In genomic region chr5:129094924-129095797, GRCh38 we compare ENCODE assay signal across 1 cellular context.
A peak's percentile ranks its signal among the peaks of the same experiment; 100 is the strongest.
TF ChIP-seq lines count a peak whose summit lies in the region.

No MANE protein-coding gene starts in this region.

TF ChIP-seq in HepG2, 621 proteins besides CTCF, POLR2A, EP300 and RAD21 (continued from another document and continues in another):
- peak; percentile 74; the same call in 1 of the 2 replicates for TF ChIP-seq IRF2 (CRISPR knock-in tag; IDR thresholded peaks at IDR 0.05)
- peak; percentile 93 for TF ChIP-seq ZNF333 (CRISPR knock-in tag; IDR thresholded peaks at IDR 0.05; ENCODE audit: borderline replicate concordance)
- TF ChIP-seq ZNF44 (CRISPR knock-in tag; IDR thresholded peaks at IDR 0.05): peak; percentile 83; the same call in 1 of the 2 replicates
- TF ChIP-seq ZBTB38 (CRISPR knock-in tag; IDR thresholded peaks at IDR 0.05): peak; percentile 68
- TF ChIP-seq NCOR1 (IDR thresholded peaks at IDR 0.05; ENCODE audit: borderline replicate concordance, low read length): peak; percentile 88
- peak; percentile 90; the same call in 1 of the 2 replicates for TF ChIP-seq ZNF704 (CRISPR knock-in tag; IDR thresholded peaks at IDR 0.05; ENCODE audit: borderline replicate concordance)
- TF ChIP-seq SIN3B (IDR thresholded peaks at IDR 0.05; ENCODE audit: low read length): no peak
- TF ChIP-seq SNAPC4 (CRISPR knock-in tag; IDR thresholded peaks at IDR 0.05): peak; percentile 92
- TF ChIP-seq LRRFIP1 (CRISPR knock-in tag; conservative IDR thresholded peaks at IDR 0.05): no peak
- peak; percentile 65 for TF ChIP-seq RARA (CRISPR knock-in tag; IDR thresholded peaks at IDR 0.05)
- peak; percentile 58; the same call in 1 of the 2 replicates for TF ChIP-seq MAZ (IDR thresholded peaks at IDR 0.05; ENCODE audit: borderline replicate concordance, low read depth, low read length)
- peak; percentile 41; the same call in 1 of the 2 replicates for TF ChIP-seq MAZ (CRISPR knock-in tag; IDR thresholded peaks at IDR 0.05; ENCODE audit: low read depth)
- no peak for TF ChIP-seq AKNA (CRISPR knock-in tag; IDR thresholded peaks at IDR 0.05; ENCODE audit: borderline replicate concordance)
- TF ChIP-seq BHLHE40 (IDR thresholded peaks at IDR 0.05; ENCODE audit: low read length): no peak
- no peak for TF ChIP-seq ZNF740 (CRISPR knock-in tag; IDR thresholded peaks at IDR 0.05)
- TF ChIP-seq SALL1 (CRISPR knock-in tag; IDR thresholded peaks at IDR 0.05): peak; percentile 93
- 0 out of 2 replicates have a peak, but pooled peaks have one; percentile 62 for TF ChIP-seq ZNF747 (CRISPR knock-in tag; IDR thresholded peaks at IDR 0.05; ENCODE audit: borderline replicate concordance)
- no peak; the same call in 1 of the 2 replicates for TF ChIP-seq SMAD1 (CRISPR knock-in tag; IDR thresholded peaks at IDR 0.05; ENCODE audit: borderline replicate concordance, low read depth)
- peak; percentile 33 for TF ChIP-seq SRSF1 (optimal IDR thresholded peaks at IDR 0.05; ENCODE audit: low read depth, low read length)
- TF ChIP-seq ARID4A (CRISPR knock-in tag; IDR thresholded peaks at IDR 0.05; ENCODE audit: borderline replicate concordance): peak; percentile 97
- TF ChIP-seq ZSCAN12 (CRISPR knock-in tag; IDR thresholded peaks at IDR 0.05): no peak; the same call in 1 of the 2 replicates
- peak; percentile 76; the same call in 1 of the 2 replicates for TF ChIP-seq IRF9 (CRISPR knock-in tag; IDR thresholded peaks at IDR 0.05; ENCODE audit: borderline replicate concordance)
- TF ChIP-seq ZNF7 (CRISPR knock-in tag; IDR thresholded peaks at IDR 0.05): no peak
- TF ChIP-seq ZNF589 (CRISPR knock-in tag; conservative IDR thresholded peaks at IDR 0.05): no peak; the same call in 1 of the 2 replicates
- TF ChIP-seq FOXA1 (IDR thresholded peaks at IDR 0.05): no peak
- TF ChIP-seq FOXA1 (CRISPR knock-in tag; IDR thresholded peaks at IDR 0.05): peak; percentile 7; the same call in 1 of the 2 replicates
- TF ChIP-seq ZNF34 (CRISPR knock-in tag; IDR thresholded peaks at IDR 0.05; ENCODE audit: borderline replicate concordance): peak; percentile 44; the same call in 1 of the 2 replicates
- TF ChIP-seq MIXL1 (CRISPR knock-in tag; IDR thresholded peaks at IDR 0.05): peak; percentile 40; the same call in 1 of the 2 replicates
- no peak for TF ChIP-seq PRDM15 (CRISPR knock-in tag; IDR thresholded peaks at IDR 0.05)
- no peak for TF ChIP-seq TAF15 (IDR thresholded peaks at IDR 0.05; ENCODE audit: low read depth, low read length, poor library complexity, severe bottlenecking)
